8 cellular contexts compared by ENCODE assay signal in genomic region chr14:64891839-64892375, GRCh38. TPM values are rescaled to one million over a fixed set of nuclear protein-coding genes. Genes with fewer than 3 reads are reported as not detected.
DNase-seq lines count a peak whose midpoint lies in the region; ATAC-seq and TF ChIP-seq lines count a peak whose summit lies in the region.

No MANE protein-coding gene starts in this region.

- ATAC-seq in right lobe of liver (peak; percentile 91 to 98 (median 92)), GM21529 (IDR thresholded peaks at IDR 0.05; ENCODE audit: unreplicated experiment) (no peak)

- H3K4me3 ChIP-seq in OCI-LY7 (ENCODE audit: low read depth, low read length, poor library complexity, severe bottlenecking), result no peak overlapping the region
- no peak overlapping the region for H3K4me3 ChIP-seq in right lobe of liver
- H3K4me3 ChIP-seq in uterus, result no peak overlapping the region

- no peak overlapping the region for H2AFZ ChIP-seq in OCI-LY7 (ENCODE audit: low read length)

- no peak for TF ChIP-seq POLR2A in right lobe of liver (IDR thresholded peaks at IDR 0.05)
- no peak for TF ChIP-seq POLR2A in uterus (IDR thresholded peaks at IDR 0.05)

- intact Hi-C loops in OCI-LY7 (cut with micrococcal nuclease; ENCODE audit: unreplicated experiment), result loop anchor here (5.0 kb wide), 1 partner anchor 70 kb away; no protein-coding TSS in a partner anchor
- intact Hi-C loops in right lobe of liver (cut with DNase I), result loop anchor here in 1 of 2 donors (5.0 kb wide), 1 partner anchor 70 kb away; no protein-coding TSS in a partner anchor
- intact Hi-C loops in uterus (cut with DNase I; ENCODE audit: low total_unique reads), result no loop called here

- DNase-seq in stimulated activated CD8-positive, alpha-beta memory T cell treated with anti-CD3 and anti-CD28 coated beads, Interleukin-12 subunit alpha, Interleukin-12 subunit beta, amount 100 ng/mL, for 1 hour (ENCODE audit: low read depth), result peak; percentile 7
- DNase-seq in stimulated activated CD8-positive, alpha-beta memory T cell treated with anti-CD3 and anti-CD28 coated beads, Interleukin-4, amount 100 ng/mL, for 48 hours, result no peak
- DNase-seq in KG1 (lab: John Stamatoyannopoulos, UW) (peak; percentile 47), OCI-LY7 (ENCODE audit: low spot score) (peak; percentile 60), cerebellar cortex (ENCODE audit: low spot score) (peak; percentile 91), right lobe of liver (no peak), uterus (no peak)

- CTCF ChIA-PET in OCI-LY7 (lab: Charles Lee; ENCODE audit: unreplicated experiment), result interaction anchor here (0.6 to 1.5 kb wide), 4 partner anchors 36 to 217 kb away, joined by 3 to 10 read pairs (median 3); no protein-coding TSS in a partner anchor

- no peaks in the 10 kb centered on the region for H4K20me1 ChIP-seq in OCI-LY7 (ENCODE audit: insufficient read depth, low read length)

- 27% methylated on average over 2 of the region's 2 CpGs for WGBS in right lobe of liver (ENCODE audit: insufficient coverage, low coverage, low lambda C conversion rate, missing lambda C conversion rate)

- H3K27me3 ChIP-seq in right lobe of liver (no peaks in the 10 kb centered on the region), uterus (no peaks in the 10 kb centered on the region)

- no peaks in the 10 kb centered on the region for H3K9me2 ChIP-seq in OCI-LY7 (ENCODE audit: insufficient read depth, low read length)

- H3K4me2 ChIP-seq in OCI-LY7 (ENCODE audit: low read length), result no peak overlapping the region

- POLR2A ChIA-PET in OCI-LY7 (lab: Charles Lee), result interaction anchor here (0.8 to 1.6 kb wide), 4 partner anchors 9 to 249 kb away, joined by 3 to 6 read pairs (median 4); no protein-coding TSS in a partner anchor

- H3K27ac ChIP-seq in OCI-LY7 (ENCODE audit: low read depth, low read length, poor library complexity, severe bottlenecking) (no peak overlapping the region), right lobe of liver (no peak overlapping the region), uterus (no peak overlapping the region)

- TF ChIP-seq CTCF in OCI-LY7 (conservative IDR thresholded peaks at IDR 0.05; ENCODE audit: low read length) (peak; percentile 80), right lobe of liver (IDR thresholded peaks at IDR 0.05) (peak; percentile 61 to 75 (median 63)), uterus (IDR thresholded peaks at IDR 0.05) (peak; percentile 20 to 75 (median 56))

- H3K9me3 ChIP-seq in OCI-LY7 (ENCODE audit: low read length), result no peaks in the 10 kb centered on the region
- H3K9me3 ChIP-seq in right lobe of liver, result no peaks in the 10 kb centered on the region
- H3K9me3 ChIP-seq in uterus, result no peaks in the 10 kb centered on the region

- BruUV-seq in OCI-LY7 (replicated peaks; lab: Mats Ljungman, UMichigan), result no TSS peak

- H3K79me2 ChIP-seq in OCI-LY7 (ENCODE audit: insufficient read depth, low read depth, low read length), result no peaks in the 10 kb centered on the region

- no peaks in the 10 kb centered on the region for H3K36me3 ChIP-seq in OCI-LY7 (ENCODE audit: insufficient read depth, low read length)
- no peaks in the 10 kb centered on the region for H3K36me3 ChIP-seq in right lobe of liver
- no peaks in the 10 kb centered on the region for H3K36me3 ChIP-seq in uterus

- H3K4me1 ChIP-seq in OCI-LY7 (ENCODE audit: insufficient read depth, low read length, poor library complexity, severe bottlenecking) (no peaks in the 10 kb centered on the region), right lobe of liver (no peaks in the 10 kb centered on the region), uterus (no peaks in the 10 kb centered on the region)

RNA-seq across cellular contexts. Expression of gene SPTB, which starts 12.2 kb away (rescaled TPM):
- total RNA-seq in OCI-LY7 (2014; rRNA removed; shearing (Covaris generic)), result not detected in 2 replicates
- total RNA-seq in OCI-LY7 (2022) (not detected in 2 replicates), right lobe of liver (1 to 10 TPM in 1 of 6 experiments, under 1 TPM in 5; 0.12 to 2.4 (median 0.72) TPM), uterus (1 to 10 TPM in 3 of 4 donors, not detected in 1; 1.0 to 5.4 (median 4.6) TPM)

RNA-seq across cellular contexts. Expression of gene CHURC1, which starts 22.3 kb away (rescaled TPM):
- 33.0 and 34.0 TPM in 2 replicates for total RNA-seq in OCI-LY7 (2014; rRNA removed; shearing (Covaris generic))
- total RNA-seq in OCI-LY7 (2022), result 54.6 and 72.5 TPM in 2 replicates
- total RNA-seq in right lobe of liver, result 10 to 100 TPM; 28.2 to 55.2 (median 37.1) TPM
- total RNA-seq in uterus, result 100 to 1,000 TPM in 1 of 4 donors, 10 to 100 TPM in 3; 35.1 to 121 (median 62.4) TPM

RNA-seq across cellular contexts. Expression of gene GPX2, which starts 50.6 kb away (rescaled TPM):
- not detected in 2 replicates for total RNA-seq in OCI-LY7 (2014; rRNA removed; shearing (Covaris generic))
- not detected in 2 replicates for total RNA-seq in OCI-LY7 (2022)
- 1,000 to 10,000 TPM in 1 of 6 experiments, 100 to 1,000 TPM in 5; 248 to 1,113 (median 341) TPM for total RNA-seq in right lobe of liver
- under 1 TPM in 1 of 4 donors, not detected in 3; 0.29 TPM for total RNA-seq in uterus

Comparison
In these comparisons a context has a peak if more than half of its experiments do, and no peak if none do; other contexts are left out.
1. DNase-seq: peak in stimulated activated CD8-positive, alpha-beta memory T cell treated with anti-CD3 and anti-CD28 coated beads, Interleukin-12 subunit alpha, Interleukin-12 subunit beta, amount 100 ng/mL, for 1 hour (single experiment), KG1 (single experiment), OCI-LY7 (single experiment) and cerebellar cortex (single experiment); none in stimulated activated CD8-positive, alpha-beta memory T cell treated with anti-CD3 and anti-CD28 coated beads, Interleukin-4, amount 100 ng/mL, for 48 hours (single experiment), right lobe of liver (0 of 3) and uterus (0 of 2).
2. RNA of gene GPX2, which starts 50.6 kb away (total RNA-seq): 248 to 1,113 TPM in right lobe of liver; not detected in OCI-LY7 and 0.29 TPM in uterus; every median in the first group is over 100 times any median in the second.
3. Peak in every context shown above with its lines, with median percentiles within 50 percentile points of each other: CTCF ChIP-seq.